Comparison of ENCODE assay signal across 1 cellular context in the genomic region with DNA sequence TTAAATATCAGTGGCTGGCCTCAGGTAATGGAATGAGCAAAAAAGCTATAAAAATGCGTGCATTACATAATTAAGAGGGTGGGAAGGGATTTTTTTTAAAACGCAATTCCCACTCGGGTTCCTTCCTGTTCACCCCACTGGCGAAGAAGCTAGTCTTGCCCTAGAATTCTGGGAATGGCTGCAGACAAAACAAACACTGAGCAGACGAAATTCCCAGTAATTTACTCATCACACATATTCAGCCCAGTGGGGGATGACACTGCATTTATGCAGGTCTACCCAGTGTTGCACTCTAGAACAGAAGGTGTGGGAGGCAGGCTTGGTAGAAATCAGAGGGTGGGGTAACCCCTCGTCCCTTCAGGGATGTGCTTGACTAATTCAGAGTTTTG.
TF ChIP-seq lines count a peak whose summit lies in the region.

No MANE protein-coding gene starts in this region.

TF ChIP-seq in A549, 52 proteins besides CTCF, POLR2A, EP300 and RAD21 (continued from another document):
- TF ChIP-seq, protein P1, sequence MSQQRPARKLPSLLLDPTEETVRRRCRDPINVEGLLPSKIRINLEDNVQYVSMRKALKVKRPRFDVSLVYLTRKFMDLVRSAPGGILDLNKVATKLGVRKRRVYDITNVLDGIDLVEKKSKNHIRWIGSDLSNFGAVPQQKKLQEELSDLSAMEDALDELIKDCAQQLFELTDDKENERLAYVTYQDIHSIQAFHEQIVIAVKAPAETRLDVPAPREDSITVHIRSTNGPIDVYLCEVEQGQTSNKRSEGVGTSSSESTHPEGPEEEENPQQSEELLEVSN (IDR thresholded peaks at IDR 0.05; ENCODE audit: borderline replicate concordance, low read depth): 0 out of 2 replicates have a peak, but pooled peaks have one; percentile 36
